8 cellular contexts compared by ENCODE assay signal in genomic region chr3:116770815-116771450, GRCh38.
DNase-seq lines count a peak whose midpoint lies in the region; ATAC-seq, FAIRE-seq and TF ChIP-seq lines count a peak whose summit lies in the region.

No MANE protein-coding gene starts in this region.

- no peak overlapping the region for H3K4me3 Mint-ChIP-seq in activated T-helper 2 cell treated with anti-CD3 and anti-CD28 coated beads, Interferon-gamma antibody, Interleukin-2, Interleukin-4, amounts not matched to agents 10 μg/mL and 5 μg/mL and 100 μg/mL, durations not matched to agents 14 hours and 24 hours and 36 hours (ENCODE audit: low read depth)

- no peaks in the 10 kb centered on the region for H3K27me3 Mint-ChIP-seq in activated T-helper 2 cell treated with anti-CD3 and anti-CD28 coated beads, Interferon-gamma antibody, Interleukin-2, Interleukin-4, amounts not matched to agents 10 μg/mL and 5 μg/mL and 100 μg/mL, durations not matched to agents 14 hours and 24 hours and 36 hours (ENCODE audit: low read depth)

- H3K36me3 ChIP-seq in GM06990 (ENCODE audit: control insufficient read depth, insufficient read depth, low read length), result no peaks in the 10 kb centered on the region
- no peaks in the 10 kb centered on the region for H3K36me3 ChIP-seq in prostate gland

- H3K4me3 ChIP-seq in GM06990 (replicated peaks; ENCODE audit: low read depth, low read length) (no peak overlapping the region), prostate gland (no peak overlapping the region)

- no peak overlapping the region for H3K27ac Mint-ChIP-seq in activated T-helper 2 cell treated with anti-CD3 and anti-CD28 coated beads, Interferon-gamma antibody, Interleukin-2, Interleukin-4, amounts not matched to agents 10 μg/mL and 5 μg/mL and 100 μg/mL, durations not matched to agents 14 hours and 24 hours and 36 hours

- no peaks in the 10 kb centered on the region for H3K9me3 ChIP-seq in prostate gland

- peak; percentile 100 for ATAC-seq in GM21723 (IDR thresholded peaks at IDR 0.05; ENCODE audit: unreplicated experiment)

- H3K36me3 Mint-ChIP-seq in activated T-helper 2 cell treated with anti-CD3 and anti-CD28 coated beads, Interferon-gamma antibody, Interleukin-2, Interleukin-4, amounts not matched to agents 10 μg/mL and 5 μg/mL and 100 μg/mL, durations not matched to agents 14 hours and 24 hours and 36 hours (ENCODE audit: low read depth), result no peaks in the 10 kb centered on the region

- WGBS in prostate gland, result 2% methylated on average over 7 of the region's 7 CpGs

- H3K9me3 Mint-ChIP-seq in activated T-helper 2 cell treated with anti-CD3 and anti-CD28 coated beads, Interferon-gamma antibody, Interleukin-2, Interleukin-4, amounts not matched to agents 10 μg/mL and 5 μg/mL and 100 μg/mL, durations not matched to agents 14 hours and 24 hours and 36 hours, result no peaks in the 10 kb centered on the region

- FAIRE-seq in HTR-8/SVneo (lab: Jason Lieb, UNC), result no peak

- intact Hi-C loops in activated T-helper 2 cell treated with anti-CD3 and anti-CD28 coated beads, Interferon-gamma antibody, Interleukin-2, Interleukin-4, amounts not matched to agents 10 μg/mL and 5 μg/mL and 100 μg/mL, durations not matched to agents 14 hours and 24 hours and 36 hours (cut with micrococcal nuclease), result loop anchor here (2.0 to 5.0 kb wide), 3 partner anchors 756 to 1226 kb away; no protein-coding TSS in a partner anchor
- intact Hi-C loops in head of caudate nucleus (cut with DNase I), result no loop called here
- intact Hi-C loops in prostate gland (cut with DNase I), result loop anchor here (5.0 to 10.0 kb wide), 4 partner anchors 244 to 1224 kb away; no protein-coding TSS in a partner anchor

- no peak for TF ChIP-seq POLR2A in prostate gland (IDR thresholded peaks at IDR 0.05)

- H3K27me3 ChIP-seq in GM06990 (replicated peaks; ENCODE audit: control insufficient read depth, insufficient read depth, low read length) (no peaks in the 10 kb centered on the region; the same call in 1 of the 2 replicates), prostate gland (replicated peaks; ENCODE audit: insufficient read depth) (no peaks in the 10 kb centered on the region)

- peak; percentile 94 for TF ChIP-seq CTCF in GM06990 (IDR thresholded peaks at IDR 0.05; ENCODE audit: insufficient read depth, low read length, poor library complexity, severe bottlenecking)
- peak in 3 of 4 experiments; percentile 63 to 79 (median 74) for TF ChIP-seq CTCF in prostate gland (IDR thresholded peaks at IDR 0.05)

- DNase-seq in GM06990 (ENCODE audit: extremely low read depth, insufficient read length) (peak; percentile 31), HTR-8/SVneo (ENCODE audit: insufficient read length, low spot score) (peak; percentile 17), NCI-H82 (lab: John Stamatoyannopoulos, UW) (peak; percentile 96), head of caudate nucleus (peak; percentile 42 to 94 (median 84)), prostate gland (ENCODE audit: low spot score) (peak; percentile 54), T-helper 9 cell (no peak)
- DNase-seq in activated T-helper 2 cell treated with anti-CD3 and anti-CD28 coated beads, Interferon-gamma antibody, Interleukin-2, Interleukin-4, amounts not matched to agents 10 μg/mL and 5 μg/mL and 100 μg/mL, durations not matched to agents 14 hours and 24 hours and 36 hours (ENCODE audit: low spot score), result peak; percentile 17

- H3K4me1 Mint-ChIP-seq in activated T-helper 2 cell treated with anti-CD3 and anti-CD28 coated beads, Interferon-gamma antibody, Interleukin-2, Interleukin-4, amounts not matched to agents 10 μg/mL and 5 μg/mL and 100 μg/mL, durations not matched to agents 14 hours and 24 hours and 36 hours (ENCODE audit: low read depth), result no peaks in the 10 kb centered on the region

- H3K4me1 ChIP-seq in prostate gland (replicated peaks), result no peaks in the 10 kb centered on the region

- H3K27ac ChIP-seq in prostate gland, result no peak overlapping the region
